9 cellular contexts compared by ENCODE assay signal in the genomic region with DNA sequence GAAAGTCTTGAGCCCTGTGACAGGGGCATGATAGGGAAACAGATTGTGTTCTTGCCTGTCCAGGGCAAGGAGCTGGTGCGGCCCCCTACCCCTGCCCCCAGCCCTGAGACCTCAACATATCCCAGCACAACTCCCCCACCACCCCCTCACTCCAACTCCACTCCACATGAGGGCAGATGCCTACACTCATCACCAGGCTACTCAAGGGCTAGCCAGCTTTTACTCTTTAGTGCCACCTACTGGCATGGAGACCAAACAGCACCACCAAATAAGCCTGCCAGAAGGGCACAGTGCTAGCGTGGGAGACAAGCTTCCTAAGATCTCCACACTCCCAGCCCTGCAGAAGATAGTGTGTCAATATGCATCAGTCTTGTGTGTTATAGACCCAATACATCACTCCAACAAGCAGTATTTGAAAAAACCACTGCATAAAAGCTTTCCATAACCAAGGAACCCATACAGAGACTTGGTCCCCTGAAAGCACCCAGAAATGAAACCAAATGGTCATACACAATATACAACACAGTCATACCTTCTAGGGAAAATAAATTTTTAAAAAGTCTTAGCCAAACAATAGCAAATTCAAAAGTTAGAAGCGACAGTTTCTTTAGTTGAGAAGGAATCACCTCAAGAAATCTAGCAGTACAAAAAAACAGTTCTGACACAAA.
A peak's percentile ranks its signal among the peaks of the same experiment; 100 is the strongest.
DNase-seq lines count a peak whose midpoint lies in the region; ATAC-seq and TF ChIP-seq lines count a peak whose summit lies in the region.
"Had no signal": no experiment of that assay in that cellular context is flagged by ENCODE, and none has a peak within 500 bp of the region (broad histone marks: within the 10 kb centered on the region; RNA-seq: fewer than 3 reads in every experiment).

No MANE protein-coding gene starts in this region.

- no peaks in the 10 kb centered on the region for H3F3A ChIP-seq in PC-9 (ENCODE audit: insufficient read depth, low read depth)

- intact Hi-C loops in PC-9 (cut with micrococcal nuclease; ENCODE audit: unreplicated experiment) = no loop called here
- intact Hi-C loops in right cardiac atrium (cut with DNase I) = loop anchor here in 3 of 4 donors (10.0 kb wide), 2 partner anchors 154 to 224 kb away; no protein-coding TSS in a partner anchor

- no peak overlapping the region for H3K4me3 ChIP-seq in BE2C (ENCODE audit: low read depth, low read length)
- H3K4me3 ChIP-seq in PC-9 = no peak overlapping the region
- no peak overlapping the region for H3K4me3 ChIP-seq in right cardiac atrium (ENCODE audit: low read length)
- H3K4me3 ChIP-seq: thoracic aorta had no signal

- no TSS peak for BruUV-seq in PC-9 (replicated peaks; lab: Mats Ljungman, UMichigan)

- H3K9me2 ChIP-seq in PC-9 (ENCODE audit: insufficient read depth) = no peaks in the 10 kb centered on the region

- WGBS in right cardiac atrium = 49% methylated on average over 3 of the region's 3 CpGs

- DNase-seq in BE2C = peak; percentile 34
- no peak for DNase-seq in PC-9
- peak; percentile 80 for DNase-seq in activated effector memory CD4-positive, alpha-beta T cell treated with anti-CD3 and anti-CD28 coated beads, Interleukin-2, amount 50 U/mL, for 16 hours
- no peak for DNase-seq in right cardiac atrium
- peak; percentile 59 to 67 for DNase-seq in stimulated activated CD4-positive, alpha-beta T cell treated with anti-CD3 and anti-CD28 coated beads, Interleukin-2, amount 100 ng/mL, for 24 hours
- DNase-seq in amniotic stem cell (lab: John Stamatoyannopoulos, UW) = no peak

- H3K9me3 ChIP-seq in BE2C (no peaks in the 10 kb centered on the region), PC-9 (ENCODE audit: insufficient read depth, low read depth) (no peaks in the 10 kb centered on the region), right cardiac atrium (ENCODE audit: control insufficient read depth, low read length) (no peaks in the 10 kb centered on the region)

- H3K4me1 ChIP-seq in BE2C (no peaks in the 10 kb centered on the region), PC-9 (replicated peaks; ENCODE audit: insufficient read depth) (no peaks in the 10 kb centered on the region; the same call in 1 of the 2 replicates), right cardiac atrium (ENCODE audit: control insufficient read depth, insufficient read depth, low read length) (no peaks in the 10 kb centered on the region)

- H3K79me2 ChIP-seq in PC-9 (ENCODE audit: low read depth) = no peaks in the 10 kb centered on the region

- H3K27me3 ChIP-seq in BE2C = no peaks in the 10 kb centered on the region; the same call in 1 of the 2 replicates
- H3K27me3 ChIP-seq in PC-9 (ENCODE audit: insufficient read depth, low read depth) = no peaks in the 10 kb centered on the region
- no peaks in the 10 kb centered on the region for H3K27me3 ChIP-seq in right cardiac atrium (ENCODE audit: control insufficient read depth, insufficient read depth)

- H3K27ac ChIP-seq in PC-9 (no peak overlapping the region), right cardiac atrium (ENCODE audit: low read length) (no peak overlapping the region)
- H3K27ac ChIP-seq: thoracic aorta had no signal

- ATAC-seq in GM18907 (IDR thresholded peaks at IDR 0.05; ENCODE audit: unreplicated experiment) = peak; percentile 93
- ATAC-seq in HG03135 (IDR thresholded peaks at IDR 0.05; ENCODE audit: unreplicated experiment) = peak; percentile 94
- ATAC-seq in right cardiac atrium = peak; percentile 64 to 75

- CTCF ChIA-PET in PC-9 (lab: Charles Lee) = no interaction called here

- no peaks in the 10 kb centered on the region for H3K36me3 ChIP-seq in BE2C
- no peaks in the 10 kb centered on the region for H3K36me3 ChIP-seq in PC-9 (ENCODE audit: low read depth)
- H3K36me3 ChIP-seq: thoracic aorta had no signal

- no peaks in the 10 kb centered on the region for H4K20me1 ChIP-seq in PC-9 (ENCODE audit: insufficient read depth)

- no peak overlapping the region for H3K4me2 ChIP-seq in PC-9

- TF ChIP-seq CTCF in BE2C (IDR thresholded peaks at IDR 0.05; ENCODE audit: low read depth, low read length) (peak; percentile 87), PC-9 (conservative IDR thresholded peaks at IDR 0.05) (peak; percentile 70)

- no peak overlapping the region for H2AFZ ChIP-seq in PC-9

- POLR2A ChIA-PET in PC-9 (lab: Charles Lee; ENCODE audit: unreplicated experiment) = no interaction called here

Comparison
In these comparisons a context has a peak if more than half of its experiments do, and no peak if none do; other contexts are left out.
1. DNase-seq: peak in BE2C (single experiment), activated effector memory CD4-positive, alpha-beta T cell treated with anti-CD3 and anti-CD28 coated beads, Interleukin-2, amount 50 U/mL, for 16 hours (single experiment) and stimulated activated CD4-positive, alpha-beta T cell treated with anti-CD3 and anti-CD28 coated beads, Interleukin-2, amount 100 ng/mL, for 24 hours (2 of 2); none in PC-9 (0 of 2), right cardiac atrium (0 of 3) and amniotic stem cell (single experiment).
2. Peak in every context shown above with its lines, with median percentiles within 50 percentile points of each other: ATAC-seq.